ENCODE assay signal across 8 cellular contexts in the genomic region with DNA sequence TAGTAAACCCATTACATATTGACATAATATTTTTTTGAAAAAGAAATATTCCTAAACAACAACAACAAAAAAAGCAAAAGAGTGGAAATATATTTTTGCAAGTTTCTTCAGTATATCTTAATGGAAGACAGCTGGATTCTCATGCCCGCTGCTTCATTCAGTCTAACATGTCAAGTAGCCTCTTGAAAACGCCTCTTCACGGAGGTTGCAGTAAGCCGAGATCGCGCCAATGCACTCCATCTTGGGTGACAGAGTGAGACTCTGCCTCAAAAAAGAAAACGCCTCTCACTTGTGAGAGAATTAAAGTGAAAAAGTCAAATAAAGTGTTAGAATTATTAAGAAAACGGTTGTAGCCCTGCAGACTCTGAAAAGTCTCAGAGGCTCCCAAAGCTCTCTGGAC. TPM values are rescaled to one million over a fixed set of nuclear protein-coding genes. Genes with fewer than 3 reads are reported as not detected.
DNase-seq lines count a peak whose midpoint lies in the region; ATAC-seq and TF ChIP-seq lines count a peak whose summit lies in the region.

No MANE protein-coding gene starts in this region.

- POLR2A ChIA-PET in HCT116 (lab: Charles Lee) = interaction anchor here (0.9 to 2.9 kb wide), 6 partner anchors 8 to 112 kb away, joined by 3 to 17 read pairs (median 6); a partner anchor contains a TSS

- peaks cover 0 to 7% (median 0%) of the 10 kb centered on the region in 11 experiments; a peak in 2 of 22 replicates for H4K20me1 ChIP-seq in BLaER1 treated with 17β-estradiol and CSF1 and Interleukin-3, amounts not matched to agents 10 nM and 100 nM
- H4K20me1 ChIP-seq in HCT116 (ENCODE audit: insufficient read depth) = no peaks in the 10 kb centered on the region

- TF ChIP-seq CTCF in HCT116 (IDR thresholded peaks at IDR 0.05 in 2 of 3, conservative IDR thresholded peaks at IDR 0.05 in 1 of 3; ENCODE audit: borderline replicate concordance in 1 of 3, insufficient read depth in 1 of 3, low read depth in 2 of 3, low read length in 2 of 3) (no peak), lung (IDR thresholded peaks at IDR 0.05; ENCODE audit: control extremely low read depth, extremely low read depth) (no peak)

- no peak for TF ChIP-seq RAD21 in HCT116 (IDR thresholded peaks at IDR 0.05; ENCODE audit: low read depth)

- ATAC-seq in HCT116 (no peak), lung (ENCODE audit: insufficient read depth, low FRiP score) (no peak), GM21381 (IDR thresholded peaks at IDR 0.05; ENCODE audit: unreplicated experiment) (no peak), GM19035 (IDR thresholded peaks at IDR 0.05; ENCODE audit: unreplicated experiment) (no peak)

- CTCF ChIA-PET in HCT116 (lab: Charles Lee) = interaction anchor here (1.2 to 1.8 kb wide), 5 partner anchors 10 to 112 kb away, joined by 4 to 8 read pairs (median 5); no protein-coding TSS in a partner anchor

- peaks cover 0 to 11% (median 1%) of the 10 kb centered on the region in 11 experiments; a peak in 6 of 22 replicates for H3K9me3 ChIP-seq in BLaER1 treated with 17β-estradiol and CSF1 and Interleukin-3, amounts not matched to agents 10 nM and 100 nM (replicated peaks in 1 of 11)
- H3K9me3 ChIP-seq in HCT116 (ENCODE audit: control insufficient read depth in 1 of 2, insufficient read depth in 1 of 2, low read depth in 1 of 2, low read length in 2 of 2) (no peaks in the 10 kb centered on the region), lung (ENCODE audit: control insufficient read depth in 2 of 2, insufficient read depth in 1 of 2, low read length in 1 of 2) (no peaks in the 10 kb centered on the region)

- H3K9me3 Mint-ChIP-seq in activated naive CD8-positive, alpha-beta T cell (ENCODE audit: low read depth) = no peaks in the 10 kb centered on the region

- peak overlapping the region; percentile 99 for H3K4me3 Mint-ChIP-seq in activated naive CD8-positive, alpha-beta T cell

- 60 to 88% methylated on average over 8 of the region's 8 CpGs for WGBS in lung, 2 donors

- peaks cover 25 to 52% (median 41%) of the 10 kb centered on the region in 11 experiments for H3K36me3 ChIP-seq in BLaER1 treated with 17β-estradiol and CSF1 and Interleukin-3, amounts not matched to agents 10 nM and 100 nM
- H3K36me3 ChIP-seq in HCT116 (ENCODE audit: control insufficient read depth in 1 of 2, insufficient read depth in 2 of 2, low read length in 2 of 2) = peaks cover 27 to 31% of the 10 kb centered on the region in 2 experiments
- peaks cover 0 to 1% of the 10 kb centered on the region in 2 donors for H3K36me3 ChIP-seq in lung (ENCODE audit: control insufficient read depth in 2 of 2, insufficient read depth in 2 of 2, low read length in 2 of 2)

- DNase-seq in HCT116 (ENCODE audit: low read depth, low spot score) = no peak
- DNase-seq in lung (ENCODE audit: low spot score) = peak; percentile 56
- no peak for DNase-seq in stimulated activated CD4-positive, alpha-beta T cell treated with anti-CD3 and anti-CD28 coated beads, Interleukin-4, amount 100 ng/mL, for 24 hours
- DNase-seq in NCI-H2196 treated with DMSO at 0.1 percent for 48 hours (lab: John Stamatoyannopoulos, UW; ENCODE audit: unreplicated experiment) = no peak

- peak overlapping the region; percentile 64 to 91 (median 84) for H3K4me2 ChIP-seq in BLaER1 treated with 17β-estradiol and CSF1 and Interleukin-3, amounts not matched to agents 10 nM and 100 nM
- H3K4me2 ChIP-seq in HCT116 (ENCODE audit: low read length) = peak overlapping the region; percentile 76

- peak overlapping the region in 7 of 11 experiments; percentile 86 to 94 (median 89); a peak in 8 of 22 replicates for H3K9ac ChIP-seq in BLaER1 treated with 17β-estradiol and CSF1 and Interleukin-3, amounts not matched to agents 10 nM and 100 nM
- H3K9ac ChIP-seq in HCT116 (ENCODE audit: low read length) = peak overlapping the region; percentile 83

- H3K36me3 Mint-ChIP-seq in activated naive CD8-positive, alpha-beta T cell = peaks cover 11% of the 10 kb centered on the region

- RAD21 ChIA-PET in HCT116 (lab: Charles Lee; ENCODE audit: low non-redundant PET in 1 of 2, low total read pairs in 2 of 2, uncharacterized antibody in 2 of 2, unreplicated experiment in 2 of 2) = interaction anchor here in 1 of 2 experiments (0.7 to 1.8 kb wide), 2 partner anchors 53 to 55 kb away, joined by 4 to 5 read pairs; no protein-coding TSS in a partner anchor

- H3K27ac Mint-ChIP-seq in activated naive CD8-positive, alpha-beta T cell = peak overlapping the region; percentile 54

- no peaks in the 10 kb centered on the region for H3K27me3 Mint-ChIP-seq in activated naive CD8-positive, alpha-beta T cell

- no peaks in the 10 kb centered on the region for H3K9me2 ChIP-seq in HCT116 (ENCODE audit: insufficient read depth)

- intact Hi-C loops in HCT116 (cut with micrococcal nuclease) = loop anchor here (5.0 to 10.0 kb wide), 2 partner anchors 301 to 451 kb away; a partner anchor contains a TSS

- H3K4me1 Mint-ChIP-seq in activated naive CD8-positive, alpha-beta T cell (ENCODE audit: low read depth) = peaks cover 50% of the 10 kb centered on the region

- no peaks in the 10 kb centered on the region for H3K27me3 ChIP-seq in BLaER1 treated with 17β-estradiol and CSF1 and Interleukin-3, amounts not matched to agents 10 nM and 100 nM
- H3K27me3 ChIP-seq in HCT116 (ENCODE audit: insufficient read depth, low read length) = no peaks in the 10 kb centered on the region
- H3K27me3 ChIP-seq in lung (ENCODE audit: control insufficient read depth, insufficient read depth) = no peaks in the 10 kb centered on the region

- no peak overlapping the region; a peak in 1 of 22 replicates for H3K27ac ChIP-seq in BLaER1 treated with 17β-estradiol and CSF1 and Interleukin-3, amounts not matched to agents 10 nM and 100 nM
- H3K27ac ChIP-seq in HCT116 (ENCODE audit: low read depth, low read length) (peak overlapping the region; percentile 99), lung (ENCODE audit: low read depth in 1 of 2, low read length in 1 of 2) (no peak overlapping the region)

- TF ChIP-seq POLR2A in HCT116 (IDR thresholded peaks at IDR 0.05; ENCODE audit: borderline replicate concordance, extremely low read depth, insufficient read depth, insufficient read length) = no peak

- H3K4me1 ChIP-seq in BLaER1 treated with 17β-estradiol and CSF1 and Interleukin-3, amounts not matched to agents 10 nM and 100 nM = peaks cover 18 to 34% (median 28%) of the 10 kb centered on the region in 10 experiments
- H3K4me1 ChIP-seq in HCT116 (ENCODE audit: control insufficient read depth in 1 of 2, insufficient read depth in 2 of 2, low read length in 2 of 2) (peaks cover 15 to 16% of the 10 kb centered on the region in 2 experiments; a peak in 3 of 4 replicates), lung (ENCODE audit: control insufficient read depth in 2 of 2, insufficient read depth in 2 of 2, low read length in 2 of 2) (peaks cover 5 to 6% of the 10 kb centered on the region in 2 donors)

- no TSS peak for BruUV-seq in HCT116 (replicated peaks; lab: Mats Ljungman, UMichigan)

- H2AFZ ChIP-seq in HCT116 (ENCODE audit: low read depth, low read length, poor library complexity, severe bottlenecking) = no peak overlapping the region

- peak overlapping the region; percentile 76 to 91 (median 82); a peak in 17 of 20 replicates for H3K4me3 ChIP-seq in BLaER1 treated with 17β-estradiol and CSF1 and Interleukin-3, amounts not matched to agents 10 nM and 100 nM
- H3K4me3 ChIP-seq in HCT116 (replicated peaks in 1 of 2; ENCODE audit: low read depth in 1 of 2, low read length in 2 of 2) (peak overlapping the region; percentile 80 to 94), lung (no peak overlapping the region)

- H3K79me2 ChIP-seq in HCT116 (ENCODE audit: insufficient read depth, low read length) = peaks cover 79% of the 10 kb centered on the region

TF ChIP-seq in HCT116, 20 proteins besides CTCF, POLR2A, EP300 and RAD21 (continues in another document):
- TF ChIP-seq, protein P1, sequence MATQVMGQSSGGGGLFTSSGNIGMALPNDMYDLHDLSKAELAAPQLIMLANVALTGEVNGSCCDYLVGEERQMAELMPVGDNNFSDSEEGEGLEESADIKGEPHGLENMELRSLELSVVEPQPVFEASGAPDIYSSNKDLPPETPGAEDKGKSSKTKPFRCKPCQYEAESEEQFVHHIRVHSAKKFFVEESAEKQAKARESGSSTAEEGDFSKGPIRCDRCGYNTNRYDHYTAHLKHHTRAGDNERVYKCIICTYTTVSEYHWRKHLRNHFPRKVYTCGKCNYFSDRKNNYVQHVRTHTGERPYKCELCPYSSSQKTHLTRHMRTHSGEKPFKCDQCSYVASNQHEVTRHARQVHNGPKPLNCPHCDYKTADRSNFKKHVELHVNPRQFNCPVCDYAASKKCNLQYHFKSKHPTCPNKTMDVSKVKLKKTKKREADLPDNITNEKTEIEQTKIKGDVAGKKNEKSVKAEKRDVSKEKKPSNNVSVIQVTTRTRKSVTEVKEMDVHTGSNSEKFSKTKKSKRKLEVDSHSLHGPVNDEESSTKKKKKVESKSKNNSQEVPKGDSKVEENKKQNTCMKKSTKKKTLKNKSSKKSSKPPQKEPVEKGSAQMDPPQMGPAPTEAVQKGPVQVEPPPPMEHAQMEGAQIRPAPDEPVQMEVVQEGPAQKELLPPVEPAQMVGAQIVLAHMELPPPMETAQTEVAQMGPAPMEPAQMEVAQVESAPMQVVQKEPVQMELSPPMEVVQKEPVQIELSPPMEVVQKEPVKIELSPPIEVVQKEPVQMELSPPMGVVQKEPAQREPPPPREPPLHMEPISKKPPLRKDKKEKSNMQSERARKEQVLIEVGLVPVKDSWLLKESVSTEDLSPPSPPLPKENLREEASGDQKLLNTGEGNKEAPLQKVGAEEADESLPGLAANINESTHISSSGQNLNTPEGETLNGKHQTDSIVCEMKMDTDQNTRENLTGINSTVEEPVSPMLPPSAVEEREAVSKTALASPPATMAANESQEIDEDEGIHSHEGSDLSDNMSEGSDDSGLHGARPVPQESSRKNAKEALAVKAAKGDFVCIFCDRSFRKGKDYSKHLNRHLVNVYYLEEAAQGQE (IDR thresholded peaks at IDR 0.05; ENCODE audit: low read depth) = no peak
- TF ChIP-seq ELF1 (IDR thresholded peaks at IDR 0.05; ENCODE audit: borderline replicate concordance, low read depth) = no peak

RNA-seq across cellular contexts. Expression of a gene that starts 1.3 kb away (rescaled TPM):
- total RNA-seq in HCT116 (2021; ENCODE audit: unreplicated experiment) (53.6 TPM), lung (10 to 100 TPM; 13.0 to 20.2 TPM)
- 39.1 and 51.8 TPM in 2 replicates for polyA plus RNA-seq in HCT116 (2012)
- 10 to 100 TPM; 20.9 to 24.7 TPM for polyA plus RNA-seq in lung

RNA-seq across cellular contexts. Expression of a gene that starts 1.4 kb away (rescaled TPM):
- total RNA-seq in HCT116 (2021; ENCODE audit: unreplicated experiment) = 79.6 TPM
- polyA plus RNA-seq in HCT116 (2012) = 29.8 and 41.4 TPM in 2 replicates
- total RNA-seq in lung = 10 to 100 TPM; 37.6 to 37.7 TPM
- polyA plus RNA-seq in lung = 10 to 100 TPM; 13.5 to 15.5 TPM

RNA-seq across cellular contexts. Expression of a gene that starts 49.1 kb away (rescaled TPM):
- 88.2 TPM for total RNA-seq in HCT116 (2021; ENCODE audit: unreplicated experiment)
- 8.1 and 12.2 TPM in 2 replicates for polyA plus RNA-seq in HCT116 (2012)
- total RNA-seq in lung = 1 to 10 TPM; 1.1 to 1.3 TPM
- under 1 TPM; 0.47 to 0.82 TPM for polyA plus RNA-seq in lung

Comparison
In these comparisons a context has a peak if more than half of its experiments do, and no peak if none do; other contexts are left out.
1. RNA of a gene that starts 49.1 kb away (total RNA-seq): 88.2 TPM in HCT116 (single experiment); 1.1 to 1.3 TPM in lung; every median in the first group is over 10 times any median in the second.